ENCODE assay signal across 1 cellular context in the genomic region with DNA sequence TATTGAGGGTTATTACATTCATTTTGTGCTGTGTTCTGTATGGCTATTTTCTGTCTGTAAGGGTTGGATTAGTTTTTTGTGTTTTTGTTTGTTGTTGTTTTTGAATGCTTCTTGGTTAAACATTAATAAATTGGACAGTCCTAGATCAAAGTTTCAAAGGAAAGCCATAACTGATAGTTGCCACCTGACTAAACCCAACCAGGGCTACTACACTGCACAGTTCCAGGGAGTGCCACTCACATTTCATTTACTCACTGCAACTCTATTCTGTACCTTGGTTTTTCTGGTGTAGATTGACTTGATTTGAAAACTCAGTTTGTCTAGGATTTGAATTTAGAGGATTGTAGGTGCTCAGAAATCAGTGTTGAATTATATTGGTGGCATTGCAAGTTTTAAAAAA.
TF ChIP-seq lines count a peak whose summit lies in the region.

No MANE protein-coding gene starts in this region.

TF ChIP-seq in GM12878, 131 proteins besides CTCF, POLR2A, EP300 and RAD21:
- no peak for TF ChIP-seq SIX5 (IDR thresholded peaks at IDR 0.05; ENCODE audit: low read depth, low read length, severe bottlenecking)
- no peak for TF ChIP-seq RFX5 (IDR thresholded peaks at IDR 0.05; ENCODE audit: low read depth, low read length)
- TF ChIP-seq, protein P1, sequence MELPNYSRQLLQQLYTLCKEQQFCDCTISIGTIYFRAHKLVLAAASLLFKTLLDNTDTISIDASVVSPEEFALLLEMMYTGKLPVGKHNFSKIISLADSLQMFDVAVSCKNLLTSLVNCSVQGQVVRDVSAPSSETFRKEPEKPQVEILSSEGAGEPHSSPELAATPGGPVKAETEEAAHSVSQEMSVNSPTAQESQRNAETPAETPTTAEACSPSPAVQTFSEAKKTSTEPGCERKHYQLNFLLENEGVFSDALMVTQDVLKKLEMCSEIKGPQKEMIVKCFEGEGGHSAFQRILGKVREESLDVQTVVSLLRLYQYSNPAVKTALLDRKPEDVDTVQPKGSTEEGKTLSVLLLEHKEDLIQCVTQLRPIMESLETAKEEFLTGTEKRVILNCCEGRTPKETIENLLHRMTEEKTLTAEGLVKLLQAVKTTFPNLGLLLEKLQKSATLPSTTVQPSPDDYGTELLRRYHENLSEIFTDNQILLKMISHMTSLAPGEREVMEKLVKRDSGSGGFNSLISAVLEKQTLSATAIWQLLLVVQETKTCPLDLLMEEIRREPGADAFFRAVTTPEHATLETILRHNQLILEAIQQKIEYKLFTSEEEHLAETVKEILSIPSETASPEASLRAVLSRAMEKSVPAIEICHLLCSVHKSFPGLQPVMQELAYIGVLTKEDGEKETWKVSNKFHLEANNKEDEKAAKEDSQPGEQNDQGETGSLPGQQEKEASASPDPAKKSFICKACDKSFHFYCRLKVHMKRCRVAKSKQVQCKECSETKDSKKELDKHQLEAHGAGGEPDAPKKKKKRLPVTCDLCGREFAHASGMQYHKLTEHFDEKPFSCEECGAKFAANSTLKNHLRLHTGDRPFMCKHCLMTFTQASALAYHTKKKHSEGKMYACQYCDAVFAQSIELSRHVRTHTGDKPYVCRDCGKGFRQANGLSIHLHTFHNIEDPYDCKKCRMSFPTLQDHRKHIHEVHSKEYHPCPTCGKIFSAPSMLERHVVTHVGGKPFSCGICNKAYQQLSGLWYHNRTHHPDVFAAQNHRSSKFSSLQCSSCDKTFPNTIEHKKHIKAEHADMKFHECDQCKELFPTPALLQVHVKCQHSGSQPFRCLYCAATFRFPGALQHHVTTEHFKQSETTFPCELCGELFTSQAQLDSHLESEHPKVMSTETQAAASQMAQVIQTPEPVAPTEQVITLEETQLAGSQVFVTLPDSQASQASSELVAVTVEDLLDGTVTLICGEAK (IDR thresholded peaks at IDR 0.05; ENCODE audit: borderline replicate concordance), result no peak
- TF ChIP-seq ZNF384 (IDR thresholded peaks at IDR 0.05; ENCODE audit: borderline replicate concordance, low read depth, low read length), result no peak
- no peak for TF ChIP-seq ATF3 (IDR thresholded peaks at IDR 0.05; ENCODE audit: borderline replicate concordance, extremely low read depth, low read depth, low read length)
